24 cellular contexts compared by ENCODE assay signal in genomic region chr6:100731411-100731810, GRCh38.
DNase-seq lines count a peak whose midpoint lies in the region; ATAC-seq and TF ChIP-seq lines count a peak whose summit lies in the region.
"Had no signal": no experiment of that assay in that cellular context is flagged by ENCODE, and none has a peak within 500 bp of the region (broad histone marks: within the 10 kb centered on the region; RNA-seq: fewer than 3 reads in every experiment).

No MANE protein-coding gene starts in this region.

- H3K36me3 Mint-ChIP-seq in GM23338 (ENCODE audit: low read depth) (no peaks in the 10 kb centered on the region), WTC11 (no peaks in the 10 kb centered on the region)
- H3K36me3 Mint-ChIP-seq: CD14-positive monocyte had no signal

- H4K20me1 ChIP-seq in GM23338 (replicated peaks; ENCODE audit: insufficient read depth) (no peaks in the 10 kb centered on the region; the same call in 1 of the 2 replicates), Karpas-422 (ENCODE audit: insufficient read depth, low read depth, low read length) (no peaks in the 10 kb centered on the region)

- H3K4me1 Mint-ChIP-seq in GM23338 (no peaks in the 10 kb centered on the region), WTC11 (peaks cover 6% of the 10 kb centered on the region; the same call in 1 of the 2 replicates)
- H3K4me1 Mint-ChIP-seq: CD14-positive monocyte, H9 had no signal

- H3K4me3 Mint-ChIP-seq in GM23338 (no peak overlapping the region), WTC11 (no peak overlapping the region)
- H3K4me3 Mint-ChIP-seq: B cell; CD14-positive monocyte; CD4-positive, alpha-beta T cell; CD8-positive, alpha-beta memory T cell; H9; HFFc6 had no signal

- H3K4me3 ChIP-seq in GM23338 (no peak overlapping the region), Karpas-422 (ENCODE audit: low read length) (no peak overlapping the region)
- H3K4me3 ChIP-seq: BLaER1 treated with 17β-estradiol and CSF1 and Interleukin-3, amounts not matched to agents 10 nM and 100 nM; GM12878; GM23248 had no signal

- H3F3A ChIP-seq in GM23338 (replicated peaks; ENCODE audit: low read depth), result no peaks in the 10 kb centered on the region

- CTCF ChIA-PET in WTC11 (lab: Charles Lee), result no interaction called here

- no peaks in the 10 kb centered on the region for H3K9me2 ChIP-seq in GM23338 (ENCODE audit: insufficient read depth)
- H3K9me2 ChIP-seq in Karpas-422 (replicated peaks; ENCODE audit: insufficient read depth, low read length), result no peaks in the 10 kb centered on the region

- H3K27me3 ChIP-seq in GM23338 (ENCODE audit: insufficient read depth), result no peaks in the 10 kb centered on the region
- no peaks in the 10 kb centered on the region for H3K27me3 ChIP-seq in Karpas-422 (ENCODE audit: low read length)
- H3K27me3 ChIP-seq: BLaER1 treated with 17β-estradiol and CSF1 and Interleukin-3, amounts not matched to agents 10 nM and 100 nM had no signal

- no peaks in the 10 kb centered on the region for H3K27me3 Mint-ChIP-seq in GM23338 (ENCODE audit: insufficient read depth, low read depth, poor library complexity)
- H3K27me3 Mint-ChIP-seq in WTC11 (ENCODE audit: low read depth), result no peaks in the 10 kb centered on the region
- H3K27me3 Mint-ChIP-seq: B cell; CD4-positive, alpha-beta T cell; CD8-positive, alpha-beta memory T cell had no signal

- H2AFZ ChIP-seq in GM23338 (no peak overlapping the region), Karpas-422 (ENCODE audit: low read length) (no peak overlapping the region)
- H2AFZ ChIP-seq: GM23248 had no signal

- H3K36me3 ChIP-seq in GM23338 (ENCODE audit: insufficient read depth), result no peaks in the 10 kb centered on the region
- no peaks in the 10 kb centered on the region for H3K36me3 ChIP-seq in Karpas-422 (ENCODE audit: insufficient read depth, low read length)

- no peak overlapping the region for H3K27ac Mint-ChIP-seq in GM23338
- no peak overlapping the region for H3K27ac Mint-ChIP-seq in WTC11
- H3K27ac Mint-ChIP-seq: B cell; CD14-positive monocyte; CD4-positive, alpha-beta T cell; CD8-positive, alpha-beta memory T cell; H9; HFFc6 had no signal

- ATAC-seq in GM23338, result no peak
- ATAC-seq in WTC11, result no peak
- ATAC-seq: GM12878, HCT116 had no signal

- H3K4me2 ChIP-seq in GM23338 (no peak overlapping the region), Karpas-422 (ENCODE audit: low read depth, low read length, poor library complexity, severe bottlenecking) (peak overlapping the region; percentile 65)

- H3K9me3 ChIP-seq in Karpas-422 (ENCODE audit: low read length), result no peaks in the 10 kb centered on the region
- H3K9me3 ChIP-seq: BLaER1 treated with 17β-estradiol and CSF1 and Interleukin-3, amounts not matched to agents 10 nM and 100 nM had no signal

- H3K27ac ChIP-seq in GM23338 (ENCODE audit: low read depth) (0 out of 2 replicates have a peak overlapping the region, but pooled peaks have one; percentile 21), Karpas-422 (ENCODE audit: low read length) (peak overlapping the region; percentile 62), substantia nigra (ENCODE audit: low read depth, low read length, poor library complexity, severe bottlenecking) (no peak overlapping the region)
- H3K27ac ChIP-seq: BLaER1 treated with 17β-estradiol and CSF1 and Interleukin-3, amounts not matched to agents 10 nM and 100 nM; GM23248 had no signal

- H3K4me1 ChIP-seq in GM23338 (ENCODE audit: insufficient read depth), result no peaks in the 10 kb centered on the region
- peaks cover 23% of the 10 kb centered on the region for H3K4me1 ChIP-seq in Karpas-422 (ENCODE audit: low read length)

- DNase-seq in GM23338 (ENCODE audit: low spot score) (no peak), Karpas-422 (no peak), foreskin melanocyte (peak; percentile 63), retina (peak; percentile 15), WTC11 (ENCODE audit: low spot score) (no peak), kidney glomerular epithelial cell (lab: John Stamatoyannopoulos, UW) (no peak), NCI-H226 (no peak), substantia nigra (lab: John Stamatoyannopoulos, UW) (no peak)
- DNase-seq: Calu3; CD4-positive, alpha-beta T cell; CD8-positive, alpha-beta memory T cell; COR-L47; DMS153; DMS79; EL; GDM1; GM23248; H9; HFFc6 had no signal

- H3K9me3 Mint-ChIP-seq in GM23338 (no peaks in the 10 kb centered on the region), WTC11 (no peaks in the 10 kb centered on the region)
- H3K9me3 Mint-ChIP-seq: CD14-positive monocyte; CD4-positive, alpha-beta T cell; CD8-positive, alpha-beta memory T cell; H9; HFFc6 had no signal

- H3K9ac ChIP-seq in Karpas-422 (ENCODE audit: low read length), result no peak overlapping the region
- H3K9ac ChIP-seq: BLaER1 treated with 17β-estradiol and CSF1 and Interleukin-3, amounts not matched to agents 10 nM and 100 nM; GM23248 had no signal

- no peak for TF ChIP-seq CTCF in GM23338 (conservative IDR thresholded peaks at IDR 0.05; ENCODE audit: low read depth in 2 of 2)
- no peak for TF ChIP-seq CTCF in WTC11 (IDR thresholded peaks at IDR 0.05)

- POLR2A ChIA-PET in WTC11 (lab: Charles Lee), result no interaction called here

- H3K79me2 ChIP-seq in GM23338 (replicated peaks; ENCODE audit: insufficient read depth) (no peaks in the 10 kb centered on the region), Karpas-422 (ENCODE audit: low read length) (peaks cover 41% of the 10 kb centered on the region)

TF ChIP-seq in GM23338, 12 proteins besides CTCF, POLR2A, EP300 and RAD21:
- no peak for TF ChIP-seq JUNB (IDR thresholded peaks at IDR 0.05; ENCODE audit: unreplicated experiment)
- TF ChIP-seq POLR2AphosphoS5 (IDR thresholded peaks at IDR 0.05; ENCODE audit: low read depth), result no peak
- no peak for TF ChIP-seq REST (IDR thresholded peaks at IDR 0.05; ENCODE audit: unreplicated experiment)
- TF ChIP-seq STAT1 (IDR thresholded peaks at IDR 0.05; ENCODE audit: unreplicated experiment), result no peak

TF ChIP-seq in WTC11, 78 proteins besides CTCF, POLR2A, EP300 and RAD21:
- TF ChIP-seq IRF1 (CRISPR knock-in tag; IDR thresholded peaks at IDR 0.05) (no peak), PREB (CRISPR knock-in tag; IDR thresholded peaks at IDR 0.05; ENCODE audit: borderline replicate concordance) (no peak), PRDM15 (CRISPR knock-in tag; IDR thresholded peaks at IDR 0.05) (no peak), CBFB (CRISPR knock-in tag; IDR thresholded peaks at IDR 0.05; ENCODE audit: low read depth) (no peak), NFYB (CRISPR knock-in tag; conservative IDR thresholded peaks at IDR 0.05; ENCODE audit: low read depth) (no peak)

Comparison
In these comparisons a context has a peak if more than half of its experiments do, and no peak if none do; other contexts are left out.
1. DNase-seq: peak in foreskin melanocyte (single experiment) and retina (single experiment); none in GM23338 (single experiment), Karpas-422 (single experiment), WTC11 (single experiment), kidney glomerular epithelial cell (single experiment), NCI-H226 (single experiment) and substantia nigra (0 of 49).